Comparison of ENCODE assay signal across 15 cellular contexts in genomic region chr9:1722404-1722803, GRCh38.
DNase-seq lines count a peak whose midpoint lies in the region; ATAC-seq and TF ChIP-seq lines count a peak whose summit lies in the region.
"Had no signal": no experiment of that assay in that cellular context is flagged by ENCODE, and none has a peak within 500 bp of the region (broad histone marks: within the 10 kb centered on the region; RNA-seq: fewer than 3 reads in every experiment).

No MANE protein-coding gene starts in this region.

- H3K79me2 ChIP-seq in mammary epithelial cell (ENCODE audit: insufficient read depth, low read length) = no peaks in the 10 kb centered on the region

- no peaks in the 10 kb centered on the region for H3K9me3 ChIP-seq in MG63
- no peaks in the 10 kb centered on the region for H3K9me3 ChIP-seq in mammary epithelial cell (replicated peaks; ENCODE audit: insufficient read depth, low read length)
- H3K9me3 ChIP-seq in aorta (ENCODE audit: control insufficient read depth, low read length) = peaks cover 1% of the 10 kb centered on the region
- H3K9me3 ChIP-seq: BLaER1, esophagus muscularis mucosa had no signal

- peaks cover 4% of the 10 kb centered on the region for H3K9me3 Mint-ChIP-seq in osteocyte (ENCODE audit: unreplicated experiment)
- H3K9me3 Mint-ChIP-seq: stimulated activated naive CD8-positive, alpha-beta T cell treated with anti-CD3 and anti-CD28 coated beads, Interleukin-15, amount 100 ng/mL, for 72 hours had no signal

- CTCF ChIA-PET in mammary epithelial cell (lab: Charles Lee; ENCODE audit: low non-redundant PET) = no interaction called here

- no peaks in the 10 kb centered on the region for H3K36me3 Mint-ChIP-seq in osteocyte (ENCODE audit: unreplicated experiment)

- ATAC-seq in GM21529 (IDR thresholded peaks at IDR 0.05; ENCODE audit: unreplicated experiment) (peak; percentile 51), aorta (ENCODE audit: low FRiP score) (no peak), left cardiac atrium (no peak)
- ATAC-seq: stimulated activated naive CD8-positive, alpha-beta T cell treated with anti-CD3 and anti-CD28 coated beads, Interleukin-15, amount 100 ng/mL, for 72 hours had no signal

- no TSS peak for BruUV-seq in mammary epithelial cell (replicated peaks; lab: Mats Ljungman, UMichigan)

- H2AFZ ChIP-seq in mammary epithelial cell (ENCODE audit: low read depth, low read length) = no peak overlapping the region

- no peaks in the 10 kb centered on the region for H3K27me3 Mint-ChIP-seq in osteocyte (ENCODE audit: unreplicated experiment)

- H3K27ac ChIP-seq in mammary epithelial cell (ENCODE audit: insufficient read depth, low read depth, low read length) (no peak overlapping the region), aorta (ENCODE audit: low read depth in 1 of 2, low read length in 2 of 2) (no peak overlapping the region)
- H3K27ac ChIP-seq: BLaER1, esophagus muscularis mucosa had no signal

- dilution Hi-C loops in mammary epithelial cell (cut with HindIII; ENCODE audit: low sequenced_read_pairs) = no loop called here

- H4K20me1 ChIP-seq in mammary epithelial cell (ENCODE audit: insufficient read depth, low read length) = no peaks in the 10 kb centered on the region
- H4K20me1 ChIP-seq: BLaER1 had no signal

- H3K9ac ChIP-seq in mammary epithelial cell (ENCODE audit: insufficient read depth, low read length) = no peak overlapping the region
- H3K9ac ChIP-seq: BLaER1 had no signal

- DNase-seq in Daoy (ENCODE audit: low read depth) = peak; percentile 36
- DNase-seq in MG63 = peak; percentile 4
- peak; percentile 14 for DNase-seq in mammary epithelial cell
- DNase-seq in aorta = no peak
- DNase-seq in left cardiac atrium = no peak
- no peak for DNase-seq in GM10266 (ENCODE audit: extremely low spot score)
- no peak for DNase-seq in osteocyte (ENCODE audit: extremely low spot score, unreplicated experiment)
- DNase-seq: activated naive CD4-positive, alpha-beta T cell treated with Interleukin-2 at 50 U/mL for 16 hours; cerebellar nuclear complex; NCI-H2029; stimulated activated CD4-positive, alpha-beta T cell treated with anti-CD3 and anti-CD28 coated beads, Interleukin-2, amount 100 ng/mL, for 48 hours; stimulated activated naive CD8-positive, alpha-beta T cell treated with anti-CD3 and anti-CD28 coated beads, Interleukin-15, amount 100 ng/mL, for 72 hours had no signal

- 83% methylated on average over 1 of the region's 1 CpG for WGBS in mammary epithelial cell (ENCODE audit: low coverage, missing lambda C conversion rate)
- WGBS in aorta, 2 donors = 81 to 91% methylated on average over 1 of the region's 1 CpG

- no peaks in the 10 kb centered on the region for H3K27me3 ChIP-seq in MG63
- H3K27me3 ChIP-seq in mammary epithelial cell (ENCODE audit: insufficient read depth, low read length) = no peaks in the 10 kb centered on the region
- no peaks in the 10 kb centered on the region for H3K27me3 ChIP-seq in aorta (ENCODE audit: control insufficient read depth in 1 of 2, insufficient read depth in 2 of 2, low read length in 1 of 2)
- H3K27me3 ChIP-seq: BLaER1 had no signal

- H3K4me3 ChIP-seq in MG63 (no peak overlapping the region), mammary epithelial cell (replicated peaks in 1 of 3; ENCODE audit: insufficient read depth in 1 of 3, low read depth in 2 of 3, low read length in 3 of 3) (no peak overlapping the region), aorta (ENCODE audit: low read length in 2 of 2) (no peak overlapping the region)
- H3K4me3 ChIP-seq: BLaER1, esophagus muscularis mucosa had no signal

- H3K36me3 ChIP-seq in MG63 (no peaks in the 10 kb centered on the region), mammary epithelial cell (ENCODE audit: insufficient read depth, low read length) (no peaks in the 10 kb centered on the region), aorta (ENCODE audit: control insufficient read depth in 1 of 2, insufficient read depth in 2 of 2, low read length in 1 of 2) (no peaks in the 10 kb centered on the region)
- H3K36me3 ChIP-seq: BLaER1, esophagus muscularis mucosa had no signal

- no peaks in the 10 kb centered on the region for H3K4me1 Mint-ChIP-seq in osteocyte (ENCODE audit: unreplicated experiment)
- H3K4me1 Mint-ChIP-seq: stimulated activated naive CD8-positive, alpha-beta T cell treated with anti-CD3 and anti-CD28 coated beads, Interleukin-15, amount 100 ng/mL, for 72 hours had no signal

- H3K27ac Mint-ChIP-seq in osteocyte (ENCODE audit: unreplicated experiment) = no peak overlapping the region
- H3K27ac Mint-ChIP-seq: stimulated activated naive CD8-positive, alpha-beta T cell treated with anti-CD3 and anti-CD28 coated beads, Interleukin-15, amount 100 ng/mL, for 72 hours had no signal

- no peak overlapping the region for H3K4me2 ChIP-seq in mammary epithelial cell (ENCODE audit: insufficient read depth, low read depth, low read length)
- H3K4me2 ChIP-seq: BLaER1 had no signal

- no peak overlapping the region for H3K4me3 Mint-ChIP-seq in osteocyte (ENCODE audit: unreplicated experiment)
- H3K4me3 Mint-ChIP-seq: stimulated activated naive CD8-positive, alpha-beta T cell treated with anti-CD3 and anti-CD28 coated beads, Interleukin-15, amount 100 ng/mL, for 72 hours had no signal

- TF ChIP-seq CTCF in mammary epithelial cell (conservative IDR thresholded peaks at IDR 0.05 in 1 of 2, IDR thresholded peaks at IDR 0.05 in 1 of 2; ENCODE audit: extremely low read depth in 1 of 2, insufficient read depth in 1 of 2, low read depth in 1 of 2, low read length in 2 of 2) (no peak), GM10266 (IDR thresholded peaks at IDR 0.05; ENCODE audit: control insufficient read depth, insufficient read depth, low read depth, missing control alignments) (no peak), osteocyte (IDR thresholded peaks at IDR 0.05) (no peak)

- intact Hi-C loops in mammary epithelial cell (cut with micrococcal nuclease) (no loop called here), aorta (cut with DNase I) (no loop called here), left cardiac atrium (cut with DNase I) (no loop called here)

- H3K4me1 ChIP-seq in mammary epithelial cell (ENCODE audit: insufficient read depth, low read length) (no peaks in the 10 kb centered on the region), aorta (ENCODE audit: control insufficient read depth in 1 of 2, insufficient read depth in 2 of 2, low read length in 2 of 2) (no peaks in the 10 kb centered on the region)
- H3K4me1 ChIP-seq: BLaER1, esophagus muscularis mucosa had no signal

- in situ Hi-C loops in mammary epithelial cell (cut with MboI; ENCODE audit: low sequenced_read_pairs in 2 of 2) = no loop called here

Comparison
In these comparisons a context has a peak if more than half of its experiments do, and no peak if none do; other contexts are left out.
1. DNase-seq: peak in Daoy (single experiment), MG63 (single experiment) and mammary epithelial cell (single experiment); none in aorta (0 of 2), left cardiac atrium (single experiment), GM10266 (single experiment) and osteocyte (single experiment).